8 cellular contexts compared by ENCODE assay signal in genomic region chr17:7177210-7177953, GRCh38. TPM values are rescaled to one million over a fixed set of nuclear protein-coding genes. Genes with fewer than 3 reads are reported as not detected.
DNase-seq lines count a peak whose midpoint lies in the region; ATAC-seq and TF ChIP-seq lines count a peak whose summit lies in the region.

No MANE protein-coding gene starts in this region.

- H3K27ac ChIP-seq in DOHH2 (ENCODE audit: low read depth, low read length) (no peak overlapping the region), prostate gland (no peak overlapping the region), upper lobe of left lung (no peak overlapping the region)

- intact Hi-C loops in left ventricle myocardium superior (cut with micrococcal nuclease) (no loop called here), prostate gland (cut with DNase I) (loop anchor here (5.0 kb wide), 1 partner anchor 130 kb away; no protein-coding TSS in a partner anchor)

- H4K20me1 ChIP-seq in DOHH2 (ENCODE audit: control insufficient read depth, insufficient read depth, low read depth, low read length): no peaks in the 10 kb centered on the region

- no peak for TF ChIP-seq EP300 in upper lobe of left lung (IDR thresholded peaks at IDR 0.05)

- H3K27me3 ChIP-seq in DOHH2 (ENCODE audit: control insufficient read depth, low read length) (peaks cover 16% of the 10 kb centered on the region), prostate gland (replicated peaks; ENCODE audit: insufficient read depth) (no peaks in the 10 kb centered on the region), upper lobe of left lung (peaks cover 0 to 7% (median 0%) of the 10 kb centered on the region in 4 donors)

- H3K79me2 ChIP-seq in DOHH2 (ENCODE audit: control insufficient read depth, low read length): no peaks in the 10 kb centered on the region

- WGBS in prostate gland: 1% methylated on average over 31 of the region's 31 CpGs
- 1 to 4% methylated on average over 15 to 31 of the region's 31 CpGs for WGBS in upper lobe of left lung, 2 donors

- H3K36me3 ChIP-seq in DOHH2 (ENCODE audit: control insufficient read depth, low read length): no peaks in the 10 kb centered on the region
- no peaks in the 10 kb centered on the region for H3K36me3 ChIP-seq in prostate gland
- no peaks in the 10 kb centered on the region for H3K36me3 ChIP-seq in upper lobe of left lung

- TF ChIP-seq POLR2A in prostate gland (IDR thresholded peaks at IDR 0.05): no peak
- no peak for TF ChIP-seq POLR2A in upper lobe of left lung (IDR thresholded peaks at IDR 0.05)

- peak; percentile 83 for ATAC-seq in left ventricle myocardium superior
- ATAC-seq in upper lobe of left lung (ENCODE audit: low FRiP score in 2 of 2): peak; percentile 85 to 87
- no peak for ATAC-seq in GM21717 (IDR thresholded peaks at IDR 0.05; ENCODE audit: unreplicated experiment)

- H3K4me2 ChIP-seq in DOHH2 (ENCODE audit: low read length): peak overlapping the region; percentile 58

- no peaks in the 10 kb centered on the region; the same call in 1 of the 2 replicates for H3F3A ChIP-seq in DOHH2 (ENCODE audit: control insufficient read depth, insufficient read depth)

- TF ChIP-seq CTCF in DOHH2 (IDR thresholded peaks at IDR 0.05; ENCODE audit: low read depth, low read length, poor library complexity, severe bottlenecking) (peak; percentile 88), prostate gland (IDR thresholded peaks at IDR 0.05) (peak; percentile 60 to 85 (median 76)), upper lobe of left lung (IDR thresholded peaks at IDR 0.05) (peak; percentile 77 to 87 (median 83))

- H3K9me3 ChIP-seq in DOHH2 (ENCODE audit: control insufficient read depth, insufficient read depth, low read length) (peaks cover 12% of the 10 kb centered on the region; the same call in 1 of the 2 replicates), prostate gland (no peaks in the 10 kb centered on the region), upper lobe of left lung (no peaks in the 10 kb centered on the region)

- DNase-seq in M059J (ENCODE audit: low read depth) (peak; percentile 53), T-helper 1 cell (peak in 4 of 5 donors; percentile 47 to 61 (median 52)), amniotic stem cell (lab: John Stamatoyannopoulos, UW) (peak; percentile 33), left ventricle myocardium superior (peak; percentile 70), prostate gland (ENCODE audit: low spot score) (peak; percentile 54), upper lobe of left lung (peak; percentile 72 to 81)

- peaks cover 8% of the 10 kb centered on the region for H3K4me1 ChIP-seq in DOHH2 (ENCODE audit: control insufficient read depth, low read length)
- H3K4me1 ChIP-seq in prostate gland (replicated peaks): peaks cover 6% of the 10 kb centered on the region
- peaks cover 12 to 26% (median 21%) of the 10 kb centered on the region in 4 donors for H3K4me1 ChIP-seq in upper lobe of left lung

- peak overlapping the region; percentile 35; the same call in 1 of the 2 replicates for H3K4me3 ChIP-seq in DOHH2 (ENCODE audit: low read length)
- peak overlapping the region; percentile 12 to 19 for H3K4me3 ChIP-seq in prostate gland
- peak overlapping the region; percentile 5 to 48 (median 36) for H3K4me3 ChIP-seq in upper lobe of left lung

- H3K9me2 ChIP-seq in DOHH2 (replicated peaks; ENCODE audit: control insufficient read depth, low read length): no peaks in the 10 kb centered on the region

RNA-seq across cellular contexts. Expression of gene ASGR1, which starts 1.8 kb away (rescaled TPM):
- total RNA-seq in M059J (2014; rRNA removed; shearing (Covaris generic)): not detected in 2 replicates
- total RNA-seq in left ventricle myocardium superior (0.30 TPM), prostate gland (1 to 10 TPM in 1 of 2 donors, under 1 TPM in 1; 0.50 to 9.4 TPM), upper lobe of left lung (10 to 100 TPM in 1 of 6 donors, 1 to 10 TPM in 4, not detected in 1; 1.1 to 11.5 (median 6.8) TPM)

RNA-seq across cellular contexts. Expression of gene DLG4, which starts 42.3 kb away (rescaled TPM):
- 4.7 and 7.8 TPM in 2 replicates for total RNA-seq in M059J (2014; rRNA removed; shearing (Covaris generic))
- 21.3 TPM for total RNA-seq in left ventricle myocardium superior
- total RNA-seq in prostate gland: 10 to 100 TPM in 1 of 2 donors, 1 to 10 TPM in 1; 9.3 to 31.6 TPM
- 10 to 100 TPM; 10.5 to 32.5 (median 19.4) TPM for total RNA-seq in upper lobe of left lung

RNA-seq across cellular contexts. Expression of gene ACADVL, which starts 42.4 kb away (rescaled TPM):
- total RNA-seq in M059J (2014; rRNA removed; shearing (Covaris generic)): 294 and 491 TPM in 2 replicates
- total RNA-seq in left ventricle myocardium superior (2,270 TPM), prostate gland (100 to 1,000 TPM; 589 to 593 TPM), upper lobe of left lung (1,000 to 10,000 TPM in 2 of 6 donors, 100 to 1,000 TPM in 4; 377 to 1,449 (median 553) TPM)

RNA-seq across cellular contexts. Expression of gene DVL2, which starts 56.9 kb away (rescaled TPM):
- 23.9 and 39.1 TPM in 2 replicates for total RNA-seq in M059J (2014; rRNA removed; shearing (Covaris generic))
- total RNA-seq in left ventricle myocardium superior (23.5 TPM), prostate gland (100 to 1,000 TPM in 1 of 2 donors, 10 to 100 TPM in 1; 52.3 to 116 TPM), upper lobe of left lung (10 to 100 TPM; 40.4 to 70.2 (median 42.4) TPM)
